27 cellular contexts compared by ENCODE assay signal in the genomic region with DNA sequence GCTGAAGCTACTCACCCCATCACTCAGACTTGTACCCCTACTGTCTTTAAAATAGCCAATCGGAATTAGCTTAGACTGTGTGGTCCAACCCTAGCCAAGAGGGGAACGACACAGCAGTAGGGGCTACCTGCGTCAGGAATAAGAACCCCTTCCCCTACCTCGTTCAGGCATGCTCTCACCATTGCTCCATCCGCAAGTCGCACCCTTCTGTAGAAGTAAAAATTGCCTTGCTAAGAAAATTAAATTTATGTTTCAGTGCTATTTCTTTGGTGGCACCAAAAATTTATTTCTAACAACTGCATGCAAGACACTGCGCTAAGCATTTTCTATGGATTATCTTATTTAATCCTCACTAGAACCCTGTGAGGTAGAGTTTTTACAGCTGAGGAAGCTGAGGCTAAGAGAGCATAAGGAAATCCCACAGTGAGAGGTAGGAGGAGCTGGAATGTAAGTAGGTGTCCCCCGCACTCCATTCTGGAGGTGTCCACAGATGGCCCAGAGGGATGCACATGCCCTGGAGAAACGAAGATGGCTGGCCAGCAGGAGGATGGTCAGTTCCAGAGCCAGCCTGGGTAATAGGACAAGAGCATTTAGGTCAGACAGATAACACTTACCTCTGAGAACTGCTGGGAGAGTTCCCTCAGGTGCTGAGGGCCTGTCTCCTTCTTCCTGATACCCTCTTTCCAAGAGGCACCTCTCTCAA.
"Had no signal": no experiment of that assay in that cellular context is flagged by ENCODE, and none has a peak within 500 bp of the region (broad histone marks: within the 10 kb centered on the region; RNA-seq: fewer than 3 reads in every experiment).

No MANE protein-coding gene starts in this region.

- H3K36me3 Mint-ChIP-seq: memory B cell; naive B cell; natural killer cell treated with Interleukin-12 subunit alpha and Interleukin-12 subunit beta and Interleukin-15 and Interleukin-18, amount 100 ng/mL, for 72 hours had no signal

- H3K4me2 ChIP-seq: smooth muscle cell had no signal

- H3K36me3 ChIP-seq: esophagus squamous epithelium, lower lobe of right lung, prostate gland, right atrium auricular region, suprapubic skin, upper lobe of left lung had no signal

- H3K9me3 ChIP-seq: esophagus squamous epithelium, lower lobe of right lung, mucosa of descending colon, prostate gland, right atrium auricular region, suprapubic skin, upper lobe of left lung had no signal

- H3K4me3 Mint-ChIP-seq: memory B cell; naive B cell; natural killer cell treated with Interleukin-12 subunit alpha and Interleukin-12 subunit beta and Interleukin-15 and Interleukin-18, amount 100 ng/mL, for 72 hours; neural crest cell; stimulated activated naive CD8-positive, alpha-beta T cell treated with anti-CD3 and anti-CD28 coated beads, Interleukin-15, amount 100 ng/mL, for 72 hours had no signal

- H3K9me3 Mint-ChIP-seq: memory B cell; natural killer cell treated with Interleukin-12 subunit alpha and Interleukin-12 subunit beta and Interleukin-15 and Interleukin-18, amount 100 ng/mL, for 72 hours; neural crest cell; stimulated activated naive CD8-positive, alpha-beta T cell treated with anti-CD3 and anti-CD28 coated beads, Interleukin-15, amount 100 ng/mL, for 72 hours had no signal

- H3K4me3 ChIP-seq: coronary artery, esophagus squamous epithelium, lower lobe of right lung, mucosa of descending colon, prostate gland, right atrium auricular region, smooth muscle cell, suprapubic skin, upper lobe of left lung had no signal

- H3K4me1 ChIP-seq: lower lobe of right lung, prostate gland, right atrium auricular region, upper lobe of left lung had no signal

- DNase-seq: dermis blood vessel endothelial cell; effector memory CD4-positive, alpha-beta T cell; esophagus squamous epithelium; foreskin melanocyte; left ventricle myocardium superior; lower lobe of right lung; mucosa of descending colon; naive B cell; stimulated activated CD4-positive, alpha-beta T cell treated with anti-CD3 and anti-CD28 coated beads, Interleukin-12 subunit alpha, Interleukin-12 subunit beta, amount 100 ng/mL, for 4 hours; stimulated activated CD4-positive, alpha-beta T cell treated with anti-CD3 and anti-CD28 coated beads, Interleukin-1b, Interleukin-23, amount 100 ng/mL, for 48 hours; stimulated activated CD4-positive, alpha-beta T cell treated with anti-CD3 and anti-CD28 coated beads, Interleukin-4, amount 100 ng/mL, for 1 hour; stimulated activated CD8-positive, alpha-beta memory T cell treated with anti-CD3 and anti-CD28 coated beads, Interleukin-4, amount 100 ng/mL, for 48 hours; stimulated activated naive CD4-positive, alpha-beta T cell; stimulated activated naive CD8-positive, alpha-beta T cell treated with anti-CD3 and anti-CD28 coated beads, Interleukin-15, amount 100 ng/mL, for 72 hours; upper lobe of left lung had no signal

- H3K27ac Mint-ChIP-seq: memory B cell; natural killer cell treated with Interleukin-12 subunit alpha and Interleukin-12 subunit beta and Interleukin-15 and Interleukin-18, amount 100 ng/mL, for 72 hours had no signal

- ATAC-seq: left ventricle myocardium superior; lower lobe of right lung; mucosa of descending colon; natural killer cell treated with Interleukin-12 subunit alpha and Interleukin-12 subunit beta and Interleukin-15 and Interleukin-18, amount 100 ng/mL, for 72 hours; sciatic nerve; stimulated activated naive CD8-positive, alpha-beta T cell treated with anti-CD3 and anti-CD28 coated beads, Interleukin-15, amount 100 ng/mL, for 72 hours had no signal

- H3K27me3 Mint-ChIP-seq: stimulated activated naive CD8-positive, alpha-beta T cell treated with anti-CD3 and anti-CD28 coated beads, Interleukin-15, amount 100 ng/mL, for 72 hours had no signal

- FAIRE-seq: endothelial cell of umbilical vein, keratinocyte, urothelium cell line had no signal

- H3K27me3 ChIP-seq: esophagus squamous epithelium, right atrium auricular region, suprapubic skin, upper lobe of left lung had no signal

- H3K4me1 Mint-ChIP-seq: memory B cell; naive B cell; neural crest cell; stimulated activated naive CD8-positive, alpha-beta T cell treated with anti-CD3 and anti-CD28 coated beads, Interleukin-15, amount 100 ng/mL, for 72 hours had no signal

- H3K27ac ChIP-seq: coronary artery, esophagus squamous epithelium, lower lobe of right lung, prostate gland, right atrium auricular region, suprapubic skin, upper lobe of left lung had no signal
